8 cellular contexts compared by ENCODE assay signal in the genomic region with DNA sequence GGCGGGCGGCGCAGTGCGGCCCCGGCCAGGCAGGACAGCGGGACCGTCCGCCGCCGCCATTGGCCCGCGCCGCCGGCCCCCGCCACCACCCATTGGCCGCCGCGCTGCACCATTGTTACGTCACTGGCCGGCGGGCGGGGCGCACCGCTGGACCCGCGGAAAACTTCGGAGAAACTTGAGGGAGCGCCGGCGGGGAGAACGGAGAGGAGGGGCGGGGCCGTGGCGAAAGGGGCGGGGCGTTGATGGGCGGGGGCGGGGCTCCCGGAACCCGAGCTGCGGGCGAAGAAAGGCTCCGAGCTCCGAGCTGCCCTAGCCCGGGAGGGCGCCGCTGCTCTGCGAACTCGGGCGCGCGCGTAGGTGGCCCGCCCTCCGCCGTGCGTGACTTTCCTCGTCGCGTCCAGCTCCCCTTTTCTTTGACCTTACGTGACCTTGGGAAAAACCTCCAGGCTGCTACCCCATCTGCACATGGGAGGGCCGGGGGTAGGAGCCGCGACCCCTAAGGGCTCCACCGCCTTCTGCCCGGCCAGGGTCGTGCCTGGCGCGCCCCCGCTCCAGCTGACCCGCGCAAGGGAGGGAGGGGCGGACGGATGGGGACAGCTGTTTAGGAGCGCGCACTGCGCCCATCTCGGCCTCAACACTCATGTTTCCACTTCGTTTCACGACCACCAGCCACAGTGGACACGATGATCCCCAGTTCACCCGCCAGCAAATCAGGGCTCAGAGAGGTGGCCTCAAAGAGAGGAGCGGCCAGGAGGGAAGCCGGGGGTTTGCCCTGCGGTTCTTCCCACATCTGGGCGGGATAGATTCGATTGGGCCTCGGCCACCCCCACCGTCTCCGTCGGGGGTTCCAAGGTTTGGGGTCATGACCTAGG. TPM values are rescaled to one million over a fixed set of nuclear protein-coding genes. Genes with fewer than 3 reads are reported as not detected.
DNase-seq lines count a peak whose midpoint lies in the region; ATAC-seq and TF ChIP-seq lines count a peak whose summit lies in the region.

A gene with protein sequence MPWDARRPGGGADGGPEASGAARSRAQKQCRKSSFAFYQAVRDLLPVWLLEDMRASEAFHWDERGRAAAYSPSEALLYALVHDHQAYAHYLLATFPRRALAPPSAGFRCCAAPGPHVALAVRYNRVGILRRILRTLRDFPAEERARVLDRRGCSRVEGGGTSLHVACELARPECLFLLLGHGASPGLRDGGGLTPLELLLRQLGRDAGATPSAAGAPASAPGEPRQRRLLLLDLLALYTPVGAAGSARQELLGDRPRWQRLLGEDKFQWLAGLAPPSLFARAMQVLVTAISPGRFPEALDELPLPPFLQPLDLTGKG (minus strand): TSS at position 33 of the 872 bp plus-strand sequence. CDS start 1,887 bp downstream, outside the sequence.

- H3K4me1 Mint-ChIP-seq in natural killer cell treated with Interleukin-12 subunit alpha and Interleukin-12 subunit beta and Interleukin-15 and Interleukin-18, amount 100 ng/mL, for 72 hours (ENCODE audit: low read depth in 2 of 2): peaks cover 5 to 15% of the 10 kb centered on the region in 2 donors
- H3K4me1 Mint-ChIP-seq in stimulated activated naive B cell treated with anti-CD40 and anti-IgM and Interleukin-4, amounts not matched to agents 10 μg/mL and 1 μg/mL and 100 μg/mL, for 72 hours: peaks cover 15 to 17% of the 10 kb centered on the region in 2 donors

- no peak for TF ChIP-seq CTCF in fibroblast of pulmonary artery (IDR thresholded peaks at IDR 0.05; ENCODE audit: low read length, missing control alignments)

- H3K27me3 Mint-ChIP-seq in natural killer cell treated with Interleukin-12 subunit alpha and Interleukin-12 subunit beta and Interleukin-15 and Interleukin-18, amount 100 ng/mL, for 72 hours: no peaks in the 10 kb centered on the region
- H3K27me3 Mint-ChIP-seq in stimulated activated naive B cell treated with anti-CD40 and anti-IgM and Interleukin-4, amounts not matched to agents 10 μg/mL and 1 μg/mL and 100 μg/mL, for 72 hours: peaks cover 18 to 20% of the 10 kb centered on the region in 2 donors

- peak within 1 kb of the TSS in 1 of 2 donors; percentile 23 for H3K27ac Mint-ChIP-seq in natural killer cell treated with Interleukin-12 subunit alpha and Interleukin-12 subunit beta and Interleukin-15 and Interleukin-18, amount 100 ng/mL, for 72 hours
- peak within 1 kb of the TSS; percentile 47 for H3K27ac Mint-ChIP-seq in stimulated activated naive B cell treated with anti-CD40 and anti-IgM and Interleukin-4, amounts not matched to agents 10 μg/mL and 1 μg/mL and 100 μg/mL, for 72 hours

- H3K4me3 ChIP-seq in fibroblast of pulmonary artery (replicated peaks; ENCODE audit: low read depth, low read length): peak within 1 kb of the TSS; percentile 62

- H3K36me3 Mint-ChIP-seq in natural killer cell treated with Interleukin-12 subunit alpha and Interleukin-12 subunit beta and Interleukin-15 and Interleukin-18, amount 100 ng/mL, for 72 hours: no peaks in the 10 kb centered on the region
- H3K36me3 Mint-ChIP-seq in stimulated activated naive B cell treated with anti-CD40 and anti-IgM and Interleukin-4, amounts not matched to agents 10 μg/mL and 1 μg/mL and 100 μg/mL, for 72 hours: peaks cover 5 to 8% of the 10 kb centered on the region in 2 donors

- DNase-seq in DMS153 treated with DMSO at 0.1 percent for 48 hours (lab: John Stamatoyannopoulos, UW; ENCODE audit: unreplicated experiment): peak; percentile 42
- DNase-seq in Kasumi-1 (lab: John Stamatoyannopoulos, UW): peak; percentile 89
- DNase-seq in SHP77 (lab: John Stamatoyannopoulos, UW): peak; percentile 78 to 88
- DNase-seq in activated effector memory CD4-positive, alpha-beta T cell treated with Interleukin-2 at 50 U/mL for 16 hours: peak; percentile 79
- peak; percentile 94 for DNase-seq in fibroblast of pulmonary artery (ENCODE audit: low read depth)
- DNase-seq in natural killer cell treated with Interleukin-12 subunit alpha and Interleukin-12 subunit beta and Interleukin-15 and Interleukin-18, amount 100 ng/mL, for 72 hours (ENCODE audit: low spot score): peak; percentile 96
- DNase-seq in stimulated activated naive B cell treated with anti-CD40 and anti-IgM and Interleukin-4, amounts not matched to agents 10 μg/mL and 1 μg/mL and 100 μg/mL, for 72 hours: peak; percentile 84

- ATAC-seq in GM21825 (IDR thresholded peaks at IDR 0.05; ENCODE audit: unreplicated experiment): peak; percentile 73
- peak; percentile 95 to 96 for ATAC-seq in natural killer cell treated with Interleukin-12 subunit alpha and Interleukin-12 subunit beta and Interleukin-15 and Interleukin-18, amount 100 ng/mL, for 72 hours
- peak; percentile 86 to 88 for ATAC-seq in stimulated activated naive B cell treated with anti-CD40 and anti-IgM and Interleukin-4, amounts not matched to agents 10 μg/mL and 1 μg/mL and 100 μg/mL, for 72 hours (replicated peaks)

- no peaks in the 10 kb centered on the region for H3K9me3 Mint-ChIP-seq in natural killer cell treated with Interleukin-12 subunit alpha and Interleukin-12 subunit beta and Interleukin-15 and Interleukin-18, amount 100 ng/mL, for 72 hours
- H3K9me3 Mint-ChIP-seq in stimulated activated naive B cell treated with anti-CD40 and anti-IgM and Interleukin-4, amounts not matched to agents 10 μg/mL and 1 μg/mL and 100 μg/mL, for 72 hours: no peaks in the 10 kb centered on the region

- peak within 1 kb of the TSS; percentile 86 for H3K4me3 Mint-ChIP-seq in natural killer cell treated with Interleukin-12 subunit alpha and Interleukin-12 subunit beta and Interleukin-15 and Interleukin-18, amount 100 ng/mL, for 72 hours
- H3K4me3 Mint-ChIP-seq in stimulated activated naive B cell treated with anti-CD40 and anti-IgM and Interleukin-4, amounts not matched to agents 10 μg/mL and 1 μg/mL and 100 μg/mL, for 72 hours: peak within 1 kb of the TSS; percentile 84 to 86

RNA-seq across cellular contexts. Expression of the gene that starts here (rescaled TPM):
- total RNA-seq in natural killer cell treated with Interleukin-12 subunit alpha and Interleukin-12 subunit beta and Interleukin-15 and Interleukin-18, amount 100 ng/mL, for 72 hours: 10 to 100 TPM in 1 of 2 donors, 1 to 10 TPM in 1; 7.9 to 12.7 TPM

Comparison
In these comparisons a context has a peak if more than half of its experiments do, and no peak if none do; other contexts are left out.
1. Peak in every context shown above with its lines: DNase-seq, ATAC-seq and H3K4me3 ChIP-seq.
2. DNase-seq: peak in every context shown above with its lines; median percentile 96 in natural killer cell treated with Interleukin-12 subunit alpha and Interleukin-12 subunit beta and Interleukin-15 and Interleukin-18, amount 100 ng/mL, for 72 hours; 94 in fibroblast of pulmonary artery; 89 in Kasumi-1; 84 in stimulated activated naive B cell treated with anti-CD40 and anti-IgM and Interleukin-4, amounts not matched to agents 10 μg/mL and 1 μg/mL and 100 μg/mL, for 72 hours; 83 in SHP77; 79 in activated effector memory CD4-positive, alpha-beta T cell treated with Interleukin-2 at 50 U/mL for 16 hours; 42 in DMS153 treated with DMSO at 0.1 percent for 48 hours.